Comparison of ENCODE assay signal across 9 cellular contexts in genomic region chr17:49992933-49993422, GRCh38. TPM values are rescaled to one million over a fixed set of nuclear protein-coding genes. Genes with fewer than 3 reads are reported as not detected.
DNase-seq lines count a peak whose midpoint lies in the region; ATAC-seq and TF ChIP-seq lines count a peak whose summit lies in the region.
"Had no signal": no experiment of that assay in that cellular context is flagged by ENCODE, and none has a peak within 500 bp of the region (broad histone marks: within the 10 kb centered on the region; RNA-seq: fewer than 3 reads in every experiment).

No MANE protein-coding gene starts in this region.

- H4K20me1 ChIP-seq in PC-9 (ENCODE audit: insufficient read depth), result no peaks in the 10 kb centered on the region

- peak overlapping the region; percentile 61 for H4K91ac ChIP-seq in trophoblast cell (ENCODE audit: low read depth, low read length)

- H3K27ac Mint-ChIP-seq in CD8-positive, alpha-beta T cell, result no peak overlapping the region
- H3K27ac Mint-ChIP-seq in glutamatergic neuron (ENCODE audit: unreplicated experiment), result no peak overlapping the region

- peaks cover 68% of the 10 kb centered on the region for H3K27me3 Mint-ChIP-seq in CD8-positive, alpha-beta T cell (ENCODE audit: low read depth)
- peaks cover 34% of the 10 kb centered on the region for H3K27me3 Mint-ChIP-seq in glutamatergic neuron (ENCODE audit: unreplicated experiment)

- H3K4ac ChIP-seq in trophoblast cell (ENCODE audit: low read depth, low read length), result peak overlapping the region; percentile 35

- no TSS peak for BruUV-seq in PC-9 (replicated peaks; lab: Mats Ljungman, UMichigan)

- H3K4me3 ChIP-seq in CD8-positive, alpha-beta T cell (ENCODE audit: low read depth, low read length), result peak overlapping the region; percentile 61
- H3K4me3 ChIP-seq in PC-9 (peak overlapping the region; percentile 63), trophoblast cell (ENCODE audit: low read depth, low read length) (peak overlapping the region; percentile 70)

- no peaks in the 10 kb centered on the region for H3K9me3 ChIP-seq in CD8-positive, alpha-beta T cell (ENCODE audit: low read length)
- no peaks in the 10 kb centered on the region for H3K9me3 ChIP-seq in PC-9 (ENCODE audit: insufficient read depth, low read depth)
- peaks cover 4% of the 10 kb centered on the region for H3K9me3 ChIP-seq in trophoblast cell (ENCODE audit: insufficient read depth, low read depth, low read length)

- WGBS in trophoblast cell (ENCODE audit: extremely low coverage, insufficient coverage, insufficient read length), result no CpG with 5 or more reads among the region's 23 CpGs

- no peak overlapping the region for H2AK5ac ChIP-seq in trophoblast cell (ENCODE audit: low read length)

- H3K79me2 ChIP-seq in PC-9 (ENCODE audit: low read depth), result peaks cover 6% of the 10 kb centered on the region; the same call in 1 of the 2 replicates
- peaks cover 13% of the 10 kb centered on the region for H3K79me2 ChIP-seq in trophoblast cell (ENCODE audit: control insufficient read depth, insufficient read depth, low read length, poor library complexity)

- H3K4me1 Mint-ChIP-seq in CD8-positive, alpha-beta T cell (ENCODE audit: low read depth), result peaks cover 32% of the 10 kb centered on the region
- peaks cover 10% of the 10 kb centered on the region for H3K4me1 Mint-ChIP-seq in glutamatergic neuron (ENCODE audit: low read depth, unreplicated experiment)

- H3K9me2 ChIP-seq in PC-9 (ENCODE audit: insufficient read depth), result no peaks in the 10 kb centered on the region

- H3K23ac ChIP-seq in trophoblast cell (ENCODE audit: low read length), result no peak overlapping the region

- peak overlapping the region; percentile 72 for H4K8ac ChIP-seq in trophoblast cell (ENCODE audit: low read depth, low read length)

- H2AFZ ChIP-seq in PC-9, result peak overlapping the region; percentile 71; the same call in 1 of the 2 replicates
- H2AFZ ChIP-seq in trophoblast cell (ENCODE audit: insufficient read depth, low read length, poor library complexity), result peak overlapping the region; percentile 19

- H3K9me3 Mint-ChIP-seq in CD8-positive, alpha-beta T cell, result no peaks in the 10 kb centered on the region
- H3K9me3 Mint-ChIP-seq in glutamatergic neuron (ENCODE audit: unreplicated experiment), result peaks cover 17% of the 10 kb centered on the region

- H3K36me3 Mint-ChIP-seq in CD8-positive, alpha-beta T cell, result no peaks in the 10 kb centered on the region
- H3K36me3 Mint-ChIP-seq in glutamatergic neuron (ENCODE audit: unreplicated experiment), result no peaks in the 10 kb centered on the region

- CTCF ChIA-PET in CD8-positive, alpha-beta T cell (lab: Charles Lee), result interaction anchor here (0.6 to 14.3 kb wide), 7 partner anchors 14 to 167 kb away, joined by 3 to 255 read pairs (median 3); no protein-coding TSS in a partner anchor
- CTCF ChIA-PET in PC-9 (lab: Charles Lee), result interaction anchor here (0.6 to 0.7 kb wide), 2 partner anchors 22 to 38 kb away, joined by 3 to 5 read pairs; no protein-coding TSS in a partner anchor

- H3K36me3 ChIP-seq in CD8-positive, alpha-beta T cell (ENCODE audit: insufficient read depth, low read length), result no peaks in the 10 kb centered on the region
- no peaks in the 10 kb centered on the region for H3K36me3 ChIP-seq in PC-9 (ENCODE audit: low read depth)
- peaks cover 22 to 23% of the 10 kb centered on the region in 2 experiments for H3K36me3 ChIP-seq in trophoblast cell (ENCODE audit: control insufficient read depth in 1 of 2, insufficient read depth in 2 of 2, low read length in 2 of 2)

- no peak overlapping the region for H2BK5ac ChIP-seq in trophoblast cell (ENCODE audit: low read depth, low read length, poor library complexity)

- no peak overlapping the region for H2BK12ac ChIP-seq in trophoblast cell (ENCODE audit: low read length)

- no peak for DNase-seq in CD8-positive, alpha-beta T cell
- no peak for DNase-seq in PC-9
- no peak for DNase-seq in glutamatergic neuron
- no peak for DNase-seq in trophoblast cell
- no peak for DNase-seq in NCI-H2171 (lab: John Stamatoyannopoulos, UW)
- no peak for DNase-seq in HT-29 (ENCODE audit: low spot score)
- DNase-seq: NCI-H1105 had no signal

- intact Hi-C loops in CD8-positive, alpha-beta T cell (cut with DNase I, micrococcal nuclease), result no loop called here
- intact Hi-C loops in PC-9 (cut with micrococcal nuclease; ENCODE audit: unreplicated experiment), result loop anchor here (10.0 kb wide), 1 partner anchor 578 kb away; the partner anchor contains the start of gene PHB1

- peaks cover 14% of the 10 kb centered on the region for H3F3A ChIP-seq in PC-9 (ENCODE audit: insufficient read depth, low read depth)

- peaks cover 31% of the 10 kb centered on the region for H3K27me3 ChIP-seq in CD8-positive, alpha-beta T cell (ENCODE audit: insufficient read depth, low read length)
- H3K27me3 ChIP-seq in PC-9 (ENCODE audit: insufficient read depth, low read depth) (peaks cover 7% of the 10 kb centered on the region; the same call in 1 of the 2 replicates), trophoblast cell (ENCODE audit: insufficient read depth, low read length) (no peaks in the 10 kb centered on the region)

- peak overlapping the region; percentile 30 for H2BK120ac ChIP-seq in trophoblast cell (ENCODE audit: insufficient read depth, low read length, poor library complexity)

- peak overlapping the region; percentile 79 for H3K4me3 Mint-ChIP-seq in CD8-positive, alpha-beta T cell
- peak overlapping the region; percentile 38 for H3K4me3 Mint-ChIP-seq in glutamatergic neuron (ENCODE audit: unreplicated experiment)

- POLR2A ChIA-PET in CD8-positive, alpha-beta T cell (lab: Charles Lee), result no interaction called here
- POLR2A ChIA-PET in PC-9 (lab: Charles Lee; ENCODE audit: unreplicated experiment), result no interaction called here

- peaks cover 20% of the 10 kb centered on the region for H3K79me1 ChIP-seq in trophoblast cell (ENCODE audit: low read length)

- peaks cover 33% of the 10 kb centered on the region for H3K4me1 ChIP-seq in CD8-positive, alpha-beta T cell (ENCODE audit: insufficient read depth, low read length)
- H3K4me1 ChIP-seq in PC-9 (replicated peaks; ENCODE audit: insufficient read depth), result peaks cover 36% of the 10 kb centered on the region
- H3K4me1 ChIP-seq in trophoblast cell (ENCODE audit: control insufficient read depth in 1 of 2, insufficient read depth in 2 of 2, low read length in 2 of 2), result peaks cover 8 to 18% of the 10 kb centered on the region in 2 experiments

- no peak for TF ChIP-seq CTCF in CD8-positive, alpha-beta T cell (IDR thresholded peaks at IDR 0.05)
- no peak for TF ChIP-seq CTCF in PC-9 (conservative IDR thresholded peaks at IDR 0.05)
- no peak for TF ChIP-seq CTCF in glutamatergic neuron (IDR thresholded peaks at IDR 0.05; ENCODE audit: partially characterized antibody, unreplicated experiment)

- ATAC-seq in CD8-positive, alpha-beta T cell, result no peak
- ATAC-seq in HG02798 (IDR thresholded peaks at IDR 0.05; ENCODE audit: poor library complexity, unreplicated experiment) (no peak), GM21381 (IDR thresholded peaks at IDR 0.05; ENCODE audit: unreplicated experiment) (no peak)

- peak overlapping the region; percentile 10 for H3K9ac ChIP-seq in trophoblast cell (ENCODE audit: low read length)

- H3K18ac ChIP-seq in trophoblast cell (ENCODE audit: low read length), result peak overlapping the region; percentile 34

- H3K14ac ChIP-seq in trophoblast cell (ENCODE audit: low read length), result peak overlapping the region; percentile 77

- H4K12ac ChIP-seq in trophoblast cell (ENCODE audit: low read depth, low read length), result no peak overlapping the region

- H3K4me2 ChIP-seq in PC-9, result peak overlapping the region; percentile 94
- peak overlapping the region; percentile 70 for H3K4me2 ChIP-seq in trophoblast cell (ENCODE audit: low read length)

- no peak overlapping the region for H3K27ac ChIP-seq in CD8-positive, alpha-beta T cell (ENCODE audit: low read depth, low read length)
- H3K27ac ChIP-seq in PC-9 (no peak overlapping the region), trophoblast cell (ENCODE audit: low read depth, low read length) (no peak overlapping the region)

RNA-seq across cellular contexts. Expression of gene DLX3, which starts 2.0 kb away (rescaled TPM):
- not detected for total RNA-seq in CD8-positive, alpha-beta T cell
- total RNA-seq in PC-9 (2021) (1.2 and 2.0 TPM in 2 replicates), glutamatergic neuron (ENCODE audit: unreplicated experiment) (0.37 TPM)
- 113 and 120 TPM in 2 replicates for polyA plus RNA-seq in trophoblast cell (2013)
- total RNA-seq in HT-29 (2014; rRNA removed; shearing (Covaris generic)), result not detected in 2 replicates

RNA-seq across cellular contexts. Expression of gene DLX4, which starts 24.0 kb away (rescaled TPM):
- under 1 TPM; 0.44 to 0.60 TPM for total RNA-seq in CD8-positive, alpha-beta T cell
- total RNA-seq in PC-9 (2021) (6.2 and 8.8 TPM in 2 replicates), glutamatergic neuron (ENCODE audit: unreplicated experiment) (0.29 TPM)
- polyA plus RNA-seq in trophoblast cell (2013), result 11.8 and 12.7 TPM in 2 replicates
- 0.51 and 1.1 TPM in 2 replicates for total RNA-seq in HT-29 (2014; rRNA removed; shearing (Covaris generic))
